In genomic region chr13:51767100-51767499, GRCh38 we compare ENCODE assay signal across 14 cellular contexts. TPM values are rescaled to one million over a fixed set of nuclear protein-coding genes. Genes with fewer than 3 reads are reported as not detected.
DNase-seq lines count a peak whose midpoint lies in the region; ATAC-seq and TF ChIP-seq lines count a peak whose summit lies in the region.
"Had no signal": no experiment of that assay in that cellular context is flagged by ENCODE, and none has a peak within 500 bp of the region (broad histone marks: within the 10 kb centered on the region; RNA-seq: fewer than 3 reads in every experiment).

No MANE protein-coding gene starts in this region.

- H3K27ac ChIP-seq in HCT116 (ENCODE audit: low read depth, low read length) (no peak overlapping the region), WERI-Rb-1 (no peak overlapping the region)
- H3K27ac ChIP-seq: prostate gland had no signal

- H3K4me3 ChIP-seq in HCT116 (replicated peaks in 1 of 2; ENCODE audit: low read depth in 1 of 2, low read length in 2 of 2) (no peak overlapping the region), WERI-Rb-1 (ENCODE audit: low read depth, low read length) (no peak overlapping the region)
- H3K4me3 ChIP-seq: gastroesophageal sphincter, prostate gland, tibial nerve had no signal

- H3K4me2 ChIP-seq in HCT116 (ENCODE audit: low read length), result no peak overlapping the region

- peak; percentile 42 for TF ChIP-seq RAD21 in HCT116 (IDR thresholded peaks at IDR 0.05; ENCODE audit: low read depth)

- H3K9me3 ChIP-seq in HCT116 (ENCODE audit: control insufficient read depth in 1 of 2, insufficient read depth in 1 of 2, low read depth in 1 of 2, low read length in 2 of 2) (no peaks in the 10 kb centered on the region), WERI-Rb-1 (ENCODE audit: severe bottlenecking) (no peaks in the 10 kb centered on the region)
- H3K9me3 ChIP-seq: gastroesophageal sphincter, prostate gland, tibial nerve had no signal

- intact Hi-C loops in HCT116 (cut with micrococcal nuclease), result no loop called here

- no peaks in the 10 kb centered on the region for H4K20me1 ChIP-seq in HCT116 (ENCODE audit: insufficient read depth)

- peak; percentile 23 for DNase-seq in NCI-H748 (lab: John Stamatoyannopoulos, UW; ENCODE audit: unreplicated experiment)
- no peak for DNase-seq in NCI-H748 treated with DMSO at 0.1 percent for 48 hours (lab: John Stamatoyannopoulos, UW)
- no peak for DNase-seq in HCT116 (ENCODE audit: low read depth, low spot score)
- no peak for DNase-seq in WERI-Rb-1
- peak; percentile 30 for DNase-seq in iPS DF 4.7 (ENCODE audit: extremely low read depth, low spot score)
- DNase-seq in superior temporal gyrus (ENCODE audit: extremely low spot score), result no peak
- DNase-seq: activated CD4-positive, alpha-beta T cell treated with anti-CD3 and anti-CD28 coated beads for 1 hour; anterior cingulate cortex; COR-L47 had no signal

- RAD21 ChIA-PET in HCT116 (lab: Charles Lee; ENCODE audit: low non-redundant PET in 1 of 2, low total read pairs in 2 of 2, uncharacterized antibody in 2 of 2, unreplicated experiment in 2 of 2), result no interaction called here

- H3K9ac ChIP-seq in HCT116 (ENCODE audit: low read length), result no peak overlapping the region

- TF ChIP-seq CTCF in HCT116 (IDR thresholded peaks at IDR 0.05 in 2 of 3, conservative IDR thresholded peaks at IDR 0.05 in 1 of 3; ENCODE audit: borderline replicate concordance in 1 of 3, insufficient read depth in 1 of 3, low read depth in 2 of 3, low read length in 2 of 3), result peak in 2 of 3 experiments; percentile 44; a peak in 3 of 6 replicates
- 0 out of 2 replicates have a peak, but pooled peaks have one; percentile 25 for TF ChIP-seq CTCF in WERI-Rb-1 (IDR thresholded peaks at IDR 0.05; ENCODE audit: low read depth, low read length)

- CTCF ChIA-PET in HCT116 (lab: Charles Lee), result interaction anchor here (1.0 kb wide), 1 partner anchor 25 kb away, joined by 3 read pairs; no protein-coding TSS in a partner anchor

- H3K27me3 ChIP-seq in HCT116 (ENCODE audit: insufficient read depth, low read length), result no peaks in the 10 kb centered on the region
- no peaks in the 10 kb centered on the region for H3K27me3 ChIP-seq in WERI-Rb-1 (ENCODE audit: insufficient read depth, low read depth, severe bottlenecking)
- H3K27me3 ChIP-seq: gastroesophageal sphincter, tibial nerve had no signal

- peak; percentile 38; the same call in 1 of the 2 replicates for ATAC-seq in HCT116
- ATAC-seq in HG02870 (IDR thresholded peaks at IDR 0.05; ENCODE audit: unreplicated experiment), result no peak
- no peak for ATAC-seq in HG03520 (IDR thresholded peaks at IDR 0.05; ENCODE audit: unreplicated experiment)
- ATAC-seq: gastroesophageal sphincter had no signal

- H3K36me3 ChIP-seq in HCT116 (ENCODE audit: control insufficient read depth in 1 of 2, insufficient read depth in 2 of 2, low read length in 2 of 2) (no peaks in the 10 kb centered on the region), WERI-Rb-1 (no peaks in the 10 kb centered on the region)
- H3K36me3 ChIP-seq: prostate gland had no signal

- H3K4me1 ChIP-seq in HCT116 (ENCODE audit: control insufficient read depth in 1 of 2, insufficient read depth in 2 of 2, low read length in 2 of 2), result peaks cover 5% of the 10 kb centered on the region in 2 experiments; a peak in 2 of 4 replicates
- H3K4me1 ChIP-seq: prostate gland had no signal

- no peaks in the 10 kb centered on the region for H3K9me2 ChIP-seq in HCT116 (ENCODE audit: insufficient read depth)

- H2AFZ ChIP-seq in HCT116 (ENCODE audit: low read depth, low read length, poor library complexity, severe bottlenecking), result no peak overlapping the region

- POLR2A ChIA-PET in HCT116 (lab: Charles Lee), result no interaction called here

- no peak for TF ChIP-seq POLR2A in HCT116 (IDR thresholded peaks at IDR 0.05; ENCODE audit: borderline replicate concordance, extremely low read depth, insufficient read depth, insufficient read length)

- H3K79me2 ChIP-seq in HCT116 (ENCODE audit: insufficient read depth, low read length), result no peaks in the 10 kb centered on the region

- no TSS peak for BruUV-seq in HCT116 (replicated peaks; lab: Mats Ljungman, UMichigan)

TF ChIP-seq in HCT116, 20 proteins besides CTCF, POLR2A, EP300 and RAD21:
- TF ChIP-seq ELF1 (IDR thresholded peaks at IDR 0.05; ENCODE audit: borderline replicate concordance, low read depth) (no peak), SRF (IDR thresholded peaks at IDR 0.05; ENCODE audit: low read depth) (no peak), POLR2AphosphoS5 (IDR thresholded peaks at IDR 0.05; ENCODE audit: low read depth, low read length) (no peak), CBX3 (IDR thresholded peaks at IDR 0.05; ENCODE audit: low read depth) (no peak), ATF3 (IDR thresholded peaks at IDR 0.05) (no peak), YY1 (IDR thresholded peaks at IDR 0.05; ENCODE audit: extremely low read depth, insufficient replicate concordance, low read depth, low read length) (no peak), TCF7L2 (IDR thresholded peaks at IDR 0.05; ENCODE audit: borderline replicate concordance, extremely low read depth, insufficient read depth, insufficient read length) (no peak), SIN3A (IDR thresholded peaks at IDR 0.05; ENCODE audit: low read depth) (no peak), EGR1 (IDR thresholded peaks at IDR 0.05; ENCODE audit: low read depth) (no peak), MAX (IDR thresholded peaks at IDR 0.05) (no peak)

RNA-seq across cellular contexts. Expression of gene DHRS12, which starts 36.9 kb away (rescaled TPM):
- total RNA-seq in HCT116 (2021; ENCODE audit: unreplicated experiment), result 3.9 TPM
- polyA plus RNA-seq in HCT116 (2012), result 4.9 and 5.6 TPM in 2 replicates

Comparison
In these comparisons a context has a peak if more than half of its experiments do, and no peak if none do; other contexts are left out.
1. DNase-seq: peak in NCI-H748 (single experiment) and iPS DF 4.7 (single experiment); none in NCI-H748 treated with DMSO at 0.1 percent for 48 hours (single experiment), HCT116 (single experiment), WERI-Rb-1 (single experiment) and superior temporal gyrus (single experiment).